ENCODE assay signal across 18 cellular contexts in the genomic region with DNA sequence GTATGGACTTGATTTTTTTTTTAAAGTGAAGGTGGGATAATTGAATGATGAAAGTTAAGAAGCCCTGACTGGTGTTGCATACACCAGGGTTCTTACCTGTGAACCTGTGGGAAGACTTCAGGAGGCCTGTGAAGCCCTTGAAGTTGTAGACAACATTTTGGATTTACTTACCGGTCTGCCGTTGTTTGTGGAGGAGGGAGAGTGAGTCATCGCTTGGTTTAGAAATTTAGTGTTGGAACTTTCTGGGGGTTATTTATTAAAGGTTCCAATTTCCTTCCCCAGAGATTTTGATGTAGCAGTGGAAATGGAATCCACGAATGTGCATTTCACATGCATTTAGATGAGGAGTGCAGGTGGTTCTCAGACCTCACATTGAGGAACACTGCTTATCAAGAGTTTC. TPM values are rescaled to one million over a fixed set of nuclear protein-coding genes. Genes with fewer than 3 reads are reported as not detected.
DNase-seq lines count a peak whose midpoint lies in the region; ATAC-seq and TF ChIP-seq lines count a peak whose summit lies in the region.
"Had no signal": no experiment of that assay in that cellular context is flagged by ENCODE, and none has a peak within 500 bp of the region (broad histone marks: within the 10 kb centered on the region; RNA-seq: fewer than 3 reads in every experiment).

No MANE protein-coding gene starts in this region.

- intact Hi-C loops in MCF 10A (cut with micrococcal nuclease) (loop anchor here (5.0 kb wide), 1 partner anchor 52 kb away; no protein-coding TSS in a partner anchor), breast epithelium (cut with DNase I; ENCODE audit: low total_unique reads) (no loop called here), vagina (cut with DNase I) (no loop called here)

- H3K9me3 Mint-ChIP-seq in MCF 10A (ENCODE audit: unreplicated experiment), result no peaks in the 10 kb centered on the region
- no peaks in the 10 kb centered on the region for H3K9me3 Mint-ChIP-seq in chondrocyte (ENCODE audit: low read depth)

- no peak overlapping the region for H3K4me3 ChIP-seq in breast epithelium
- H3K4me3 ChIP-seq in adipocyte (ENCODE audit: low read length), result peak overlapping the region; percentile 34
- H3K4me3 ChIP-seq in foreskin fibroblast (ENCODE audit: low read depth in 1 of 2, low read length in 2 of 2), result no peak overlapping the region
- H3K4me3 ChIP-seq in vagina, result no peak overlapping the region
- H3K4me3 ChIP-seq: coronary artery, SK-N-MC had no signal

- H3K27ac Mint-ChIP-seq in MCF 10A (ENCODE audit: low read depth, unreplicated experiment) (peak overlapping the region; percentile 14), chondrocyte (ENCODE audit: unreplicated experiment) (no peak overlapping the region)
- H3K27ac Mint-ChIP-seq: activated CD8-positive, alpha-beta T cell treated with anti-CD3 and anti-CD28 coated beads for 36 hours had no signal

- no peaks in the 10 kb centered on the region for H3K36me3 ChIP-seq in breast epithelium
- H3K36me3 ChIP-seq in adipocyte (ENCODE audit: control insufficient read depth, insufficient read depth, low read length, severe bottlenecking), result no peaks in the 10 kb centered on the region
- H3K36me3 ChIP-seq in vagina, result no peaks in the 10 kb centered on the region

- H3K4me1 Mint-ChIP-seq in MCF 10A (ENCODE audit: insufficient read depth, unreplicated experiment) (peaks cover 37% of the 10 kb centered on the region), chondrocyte (ENCODE audit: low read depth) (peaks cover 56% of the 10 kb centered on the region)

- no peak overlapping the region for H3K4me3 Mint-ChIP-seq in MCF 10A (ENCODE audit: unreplicated experiment)
- H3K4me3 Mint-ChIP-seq in chondrocyte (ENCODE audit: unreplicated experiment), result no peak overlapping the region
- H3K4me3 Mint-ChIP-seq: activated CD8-positive, alpha-beta T cell treated with anti-CD3 and anti-CD28 coated beads for 36 hours had no signal

- CTCF ChIA-PET in MCF 10A (lab: Yijun Ruan, JAX), result interaction anchor here (1.3 kb wide), 1 partner anchor 103 kb away, joined by 4 read pairs; no protein-coding TSS in a partner anchor

- H3K9ac ChIP-seq in adipocyte (ENCODE audit: low read length), result no peak overlapping the region
- H3K9ac ChIP-seq: KMS-11 had no signal

- BruUV-seq in MCF 10A (replicated peaks; lab: Mats Ljungman, UMichigan), result no TSS peak

- H3K4me1 ChIP-seq in breast epithelium, result peaks cover 22 to 35% of the 10 kb centered on the region in 2 donors
- H3K4me1 ChIP-seq in adipocyte (ENCODE audit: control insufficient read depth, insufficient read depth, low read length), result peaks cover 71% of the 10 kb centered on the region
- H3K4me1 ChIP-seq in vagina, result peaks cover 48% of the 10 kb centered on the region

- H3K36me3 Mint-ChIP-seq in MCF 10A (ENCODE audit: insufficient read depth, unreplicated experiment) (no peaks in the 10 kb centered on the region), chondrocyte (ENCODE audit: low read depth) (peaks cover 1% of the 10 kb centered on the region)

- POLR2A ChIA-PET in MCF 10A (lab: Yijun Ruan, JAX), result interaction anchor here (1.4 to 2.1 kb wide), 2 partner anchors 8 to 26 kb away, joined by 4 to 6 read pairs; no protein-coding TSS in a partner anchor

- H3K27me3 Mint-ChIP-seq in MCF 10A (ENCODE audit: insufficient read depth, unreplicated experiment), result no peaks in the 10 kb centered on the region
- no peaks in the 10 kb centered on the region for H3K27me3 Mint-ChIP-seq in chondrocyte (ENCODE audit: low read depth)
- H3K27me3 Mint-ChIP-seq: activated CD8-positive, alpha-beta T cell treated with anti-CD3 and anti-CD28 coated beads for 36 hours had no signal

- DNase-seq in MCF 10A (ENCODE audit: unreplicated experiment) (peak; percentile 62), breast epithelium (ENCODE audit: low spot score in 2 of 2) (no peak), adipocyte (ENCODE audit: low read depth) (peak; percentile 48), foreskin fibroblast (peak; percentile 44 to 63), vagina (ENCODE audit: extremely low spot score in 2 of 2) (no peak), chondrocyte (ENCODE audit: low spot score) (no peak)
- DNase-seq: activated CD8-positive, alpha-beta T cell treated with anti-CD3 and anti-CD28 coated beads for 36 hours; erythroblast; hypothalamus; NCI-H1694 treated with DMSO at 0.1 percent for 48 hours; posterior cingulate gyrus; stimulated activated naive CD8-positive, alpha-beta T cell treated with anti-CD3 and anti-CD28 coated beads, Interleukin-15, Interleukin-2, amounts not matched to agents 100 U/mL and 50 U/mL, for 24 hours had no signal

- peak overlapping the region in 1 of 2 donors; percentile 78 for H3K27ac ChIP-seq in breast epithelium
- peak overlapping the region; percentile 2 for H3K27ac ChIP-seq in vagina
- H3K27ac ChIP-seq: KMS-11, SK-N-MC, VCaP had no signal

- ATAC-seq in GM21723 (IDR thresholded peaks at IDR 0.05; ENCODE audit: unreplicated experiment) (no peak), HG03457 (IDR thresholded peaks at IDR 0.05; ENCODE audit: unreplicated experiment) (no peak)
- ATAC-seq: activated CD8-positive, alpha-beta T cell treated with anti-CD3 and anti-CD28 coated beads for 36 hours; stimulated activated naive CD8-positive, alpha-beta T cell treated with anti-CD3 and anti-CD28 coated beads, Interleukin-15, Interleukin-2, amounts not matched to agents 100 U/mL and 50 U/mL, for 24 hours had no signal

- H3K27me3 ChIP-seq in breast epithelium, result no peaks in the 10 kb centered on the region
- no peaks in the 10 kb centered on the region for H3K27me3 ChIP-seq in adipocyte (replicated peaks; ENCODE audit: control insufficient read depth, insufficient read depth, low read length)
- H3K27me3 ChIP-seq in vagina, result no peaks in the 10 kb centered on the region

- no peak for TF ChIP-seq CTCF in MCF 10A (IDR thresholded peaks at IDR 0.05; ENCODE audit: unreplicated experiment)
- TF ChIP-seq CTCF in breast epithelium (IDR thresholded peaks at IDR 0.05), result no peak
- no peak for TF ChIP-seq CTCF in foreskin fibroblast (IDR thresholded peaks at IDR 0.05; ENCODE audit: low read depth, low read length)
- TF ChIP-seq CTCF in vagina (IDR thresholded peaks at IDR 0.05), result no peak
- TF ChIP-seq CTCF in chondrocyte (IDR thresholded peaks at IDR 0.05), result no peak

- H3K9me3 ChIP-seq in breast epithelium (no peaks in the 10 kb centered on the region), adipocyte (ENCODE audit: control insufficient read depth, low read length) (no peaks in the 10 kb centered on the region), vagina (no peaks in the 10 kb centered on the region)

- TF ChIP-seq POLR2A in breast epithelium (IDR thresholded peaks at IDR 0.05) (no peak), vagina (IDR thresholded peaks at IDR 0.05) (no peak)

RNA-seq across cellular contexts. Expression of a gene that starts 49.6 kb away (rescaled TPM):
- total RNA-seq in MCF 10A (2022), result 54.3 and 58.9 TPM in 2 replicates
- total RNA-seq in breast epithelium, result 10 to 100 TPM; 33.1 to 89.0 (median 56.4) TPM
- 42.5 TPM for total RNA-seq in vagina
- total RNA-seq in chondrocyte, result 6.0 to 16.7 TPM (median 16.4 TPM) in 3 replicates

Comparison
In these comparisons a context has a peak if more than half of its experiments do, and no peak if none do; other contexts are left out.
1. DNase-seq: peak in MCF 10A (single experiment), adipocyte (single experiment) and foreskin fibroblast (2 of 2); none in breast epithelium (0 of 2), vagina (0 of 2) and chondrocyte (single experiment).